In genomic region chr15:67031321-67031720, GRCh38 we compare ENCODE assay signal across 1 cellular context.
TF ChIP-seq lines count a peak whose summit lies in the region.

No MANE protein-coding gene starts in this region.

TF ChIP-seq in WTC11, 78 proteins besides CTCF, POLR2A, EP300 and RAD21 (continued from another document):
- TF ChIP-seq ZNF532 (CRISPR knock-in tag; IDR thresholded peaks at IDR 0.05; ENCODE audit: borderline replicate concordance) (no peak), CDX4 (CRISPR knock-in tag; IDR thresholded peaks at IDR 0.05; ENCODE audit: borderline replicate concordance) (no peak), SMAD4 (CRISPR knock-in tag; IDR thresholded peaks at IDR 0.05) (no peak), USF1 (CRISPR knock-in tag; IDR thresholded peaks at IDR 0.05) (no peak), NR2C2 (CRISPR knock-in tag; IDR thresholded peaks at IDR 0.05) (no peak)
